Comparison of ENCODE assay signal across 2 cellular contexts in genomic region chr11:66747480-66747879, GRCh38.
TF ChIP-seq lines count a peak whose summit lies in the region.

No MANE protein-coding gene starts in this region.

TF ChIP-seq in HEK293, 187 proteins besides CTCF, POLR2A, EP300 and RAD21:
- TF ChIP-seq SETDB1 (IDR thresholded peaks at IDR 0.05; ENCODE audit: insufficient read length, low read length) (peak; percentile 31), SCRT2 (tag by site-specific recombination; IDR thresholded peaks at IDR 0.05) (peak; percentile 48), ZBTB8A (tag by site-specific recombination; IDR thresholded peaks at IDR 0.05) (peak; percentile 84), ZNF18 (tag by site-specific recombination; IDR thresholded peaks at IDR 0.05) (no peak), OSR2 (tag by site-specific recombination; IDR thresholded peaks at IDR 0.05) (peak; percentile 83), ZSCAN16 (tag by site-specific recombination; IDR thresholded peaks at IDR 0.05) (no peak), ZBTB17 (tag by site-specific recombination; IDR thresholded peaks at IDR 0.05) (peak; percentile 52)

TF ChIP-seq in HepG2, 621 proteins besides CTCF, POLR2A, EP300 and RAD21:
- TF ChIP-seq ZNF280B (CRISPR knock-in tag; IDR thresholded peaks at IDR 0.05; ENCODE audit: borderline replicate concordance) (no peak), ZBTB4 (CRISPR knock-in tag; IDR thresholded peaks at IDR 0.05; ENCODE audit: borderline replicate concordance) (no peak), ZFP37 (CRISPR knock-in tag; IDR thresholded peaks at IDR 0.05; ENCODE audit: borderline replicate concordance) (no peak), YEATS2 (CRISPR knock-in tag; IDR thresholded peaks at IDR 0.05; ENCODE audit: borderline replicate concordance) (no peak), ZNF879 (CRISPR knock-in tag; IDR thresholded peaks at IDR 0.05) (no peak), ZNF841 (CRISPR knock-in tag; IDR thresholded peaks at IDR 0.05; ENCODE audit: borderline replicate concordance) (no peak), ZBTB25 (CRISPR knock-in tag; IDR thresholded peaks at IDR 0.05) (no peak), ZNF75D (CRISPR knock-in tag; IDR thresholded peaks at IDR 0.05; ENCODE audit: borderline replicate concordance) (no peak)
